ENCODE assay signal across 23 cellular contexts in genomic region chr20:53809242-53809641, GRCh38.
DNase-seq lines count a peak whose midpoint lies in the region; ATAC-seq, FAIRE-seq and TF ChIP-seq lines count a peak whose summit lies in the region.
"Had no signal": no experiment of that assay in that cellular context is flagged by ENCODE, and none has a peak within 500 bp of the region (broad histone marks: within the 10 kb centered on the region; RNA-seq: fewer than 3 reads in every experiment).

No MANE protein-coding gene starts in this region.

- H3K4me3 ChIP-seq in mammary epithelial cell (replicated peaks in 1 of 3; ENCODE audit: insufficient read depth in 1 of 3, low read depth in 2 of 3, low read length in 3 of 3) (no peak overlapping the region), breast epithelium (no peak overlapping the region), GM12878 (no peak overlapping the region)
- H3K4me3 ChIP-seq: adrenal gland, coronary artery, sigmoid colon, vagina had no signal

- ATAC-seq in GM12878 (no peak), HG03135 (IDR thresholded peaks at IDR 0.05; ENCODE audit: unreplicated experiment) (no peak), GM18520 (IDR thresholded peaks at IDR 0.05; ENCODE audit: unreplicated experiment) (no peak)
- ATAC-seq: stimulated activated effector memory CD8-positive, alpha-beta T cell treated with anti-CD3 and anti-CD28 coated beads, Interleukin-12 subunit alpha, Interleukin-12 subunit beta, amount 100 ng/mL, for 72 hours had no signal

- peaks cover 23% of the 10 kb centered on the region for H3K4me1 ChIP-seq in mammary epithelial cell (ENCODE audit: insufficient read depth, low read length)
- H3K4me1 ChIP-seq in breast epithelium: no peaks in the 10 kb centered on the region
- 0 out of 2 replicates have a peak, but pooled peaks cover 5% of the 10 kb centered on the region for H3K4me1 ChIP-seq in GM12878 (ENCODE audit: control insufficient read depth, insufficient read depth, low read length)
- H3K4me1 ChIP-seq: adrenal gland had no signal

- CTCF ChIA-PET in mammary epithelial cell (lab: Charles Lee; ENCODE audit: low non-redundant PET) (no interaction called here), GM12878 (lab: Yijun Ruan, JAX) (interaction anchor here (1.7 kb wide), 1 partner anchor 53 kb away, joined by 4 read pairs; no protein-coding TSS in a partner anchor)

- TF ChIP-seq CTCF in mammary epithelial cell (conservative IDR thresholded peaks at IDR 0.05 in 1 of 2, IDR thresholded peaks at IDR 0.05 in 1 of 2; ENCODE audit: extremely low read depth in 1 of 2, insufficient read depth in 1 of 2, low read depth in 1 of 2, low read length in 2 of 2) (no peak), breast epithelium (IDR thresholded peaks at IDR 0.05) (no peak), GM12878 (IDR thresholded peaks at IDR 0.05 in 2 of 3, conservative IDR thresholded peaks at IDR 0.05 in 1 of 3; ENCODE audit: control insufficient read depth in 2 of 3, extremely low read depth in 1 of 3, insufficient read depth in 1 of 3, low read depth in 3 of 3, low read length in 3 of 3) (no peak)

- H3K27ac ChIP-seq in mammary epithelial cell (ENCODE audit: insufficient read depth, low read depth, low read length) (no peak overlapping the region), breast epithelium (no peak overlapping the region), GM12878 (ENCODE audit: control insufficient read depth, insufficient read depth) (no peak overlapping the region)
- H3K27ac ChIP-seq: adrenal gland, coronary artery, sigmoid colon, vagina had no signal

- 90% methylated on average over 3 of the region's 3 CpGs for whole genome bisulfite sequencing in mammary epithelial cell (ENCODE audit: low coverage, missing lambda C conversion rate)
- 69% methylated on average over 3 of the region's 3 CpGs for WGBS in GM12878 (ENCODE audit: insufficient coverage, insufficient replicate concordance, low lambda C conversion rate, missing lambda C conversion rate)

- intact Hi-C loops in mammary epithelial cell (cut with micrococcal nuclease) (loop anchor here (5.0 to 10.0 kb wide), 2 partner anchors 58 to 74 kb away; no protein-coding TSS in a partner anchor), breast epithelium (cut with DNase I; ENCODE audit: low total_unique reads) (no loop called here), GM12878 (cut with micrococcal nuclease; ENCODE audit: unreplicated experiment) (no loop called here)

- dilution Hi-C loops in mammary epithelial cell (cut with HindIII; ENCODE audit: low sequenced_read_pairs): no loop called here

- no peaks in the 10 kb centered on the region for H4K20me1 ChIP-seq in mammary epithelial cell (ENCODE audit: insufficient read depth, low read length)
- no peaks in the 10 kb centered on the region for H4K20me1 ChIP-seq in GM12878 (ENCODE audit: control insufficient read depth, insufficient read depth)

- TF ChIP-seq RAD21 in GM12878 (IDR thresholded peaks at IDR 0.05; ENCODE audit: insufficient read depth, low read depth, low read length): no peak

- no peak overlapping the region for H3K9ac ChIP-seq in mammary epithelial cell (ENCODE audit: insufficient read depth, low read length)
- H3K9ac ChIP-seq in GM12878 (ENCODE audit: control insufficient read depth, insufficient read depth, low read length): no peak overlapping the region

- TF ChIP-seq POLR2A in breast epithelium (IDR thresholded peaks at IDR 0.05): no peak
- TF ChIP-seq POLR2A in GM12878 (IDR thresholded peaks at IDR 0.05; ENCODE audit: low read depth, low read length): no peak

- no peak for DNase-seq in mammary epithelial cell
- no peak for DNase-seq in breast epithelium (ENCODE audit: low spot score in 2 of 2)
- peak; percentile 77 for DNase-seq in NCI-H82 (lab: John Stamatoyannopoulos, UW)
- DNase-seq in GM12878 (ENCODE audit: low read depth, low spot score): no peak
- DNase-seq in ACHN: no peak
- DNase-seq in CD1c-positive myeloid dendritic cell (ENCODE audit: extremely low spot score): no peak
- DNase-seq: activated CD4-positive, alpha-beta T cell treated with anti-CD3 and anti-CD28 coated beads for 4 hours; activated gamma-delta T cell; adrenal gland; CD4-positive, CD25-positive, alpha-beta regulatory T cell; DMS153; GDM1; KBM-7; NCI-H2081 treated with DMSO at 0.1 percent for 48 hours; NCI-H774; sigmoid colon had no signal

- H3K4me2 ChIP-seq in mammary epithelial cell (ENCODE audit: insufficient read depth, low read depth, low read length): no peak overlapping the region
- no peak overlapping the region for H3K4me2 ChIP-seq in GM12878 (ENCODE audit: control insufficient read depth, insufficient read depth)

- SMC1A ChIA-PET in GM12878 (lab: Charles Lee; ENCODE audit: uncharacterized antibody, unreplicated experiment): interaction anchor here (0.6 to 1.6 kb wide), 4 partner anchors 15 to 208 kb away, joined by 3 to 6 read pairs (median 4); no protein-coding TSS in a partner anchor

- POLR2A ChIA-PET in GM12878 (lab: Charles Lee): interaction anchor here (0.6 kb wide), 1 partner anchor 125 kb away, joined by 5 read pairs; no protein-coding TSS in a partner anchor

- RAD21 ChIA-PET in GM12878 (lab: Charles Lee; ENCODE audit: unreplicated experiment): interaction anchor here (1.1 kb wide), 1 partner anchor 15 kb away, joined by 3 read pairs; no protein-coding TSS in a partner anchor

- in situ Hi-C loops in mammary epithelial cell (cut with MboI; ENCODE audit: low sequenced_read_pairs in 2 of 2): no loop called here
- in situ Hi-C loops in GM12878 (cut with MboI): no loop called here
- in situ Hi-C loops in ACHN (cut with HindIII; ENCODE audit: low pct_ligation_motif_present, low pct_unique_long_range_greater_than_20kb, low sequenced_read_pairs): no loop called here

- H3K79me2 ChIP-seq in mammary epithelial cell (ENCODE audit: insufficient read depth, low read length) (no peaks in the 10 kb centered on the region), GM12878 (ENCODE audit: control insufficient read depth, insufficient read depth, low read length) (no peaks in the 10 kb centered on the region)

- FAIRE-seq in GM12878 (lab: Jason Lieb, UNC): no peak
- FAIRE-seq: bronchial epithelial cell, endometrium had no signal

- H3K36me3 ChIP-seq in mammary epithelial cell (ENCODE audit: insufficient read depth, low read length) (no peaks in the 10 kb centered on the region), breast epithelium (no peaks in the 10 kb centered on the region), GM12878 (ENCODE audit: control insufficient read depth in 2 of 2, insufficient read depth in 2 of 2, low read length in 1 of 2) (no peaks in the 10 kb centered on the region)
- H3K36me3 ChIP-seq: adrenal gland, sigmoid colon, vagina had no signal

- no peak for TF ChIP-seq EP300 in GM12878 (IDR thresholded peaks at IDR 0.05; ENCODE audit: borderline replicate concordance in 1 of 2, control insufficient read depth in 1 of 2, low read depth in 2 of 2, low read length in 2 of 2)

- BruUV-seq in mammary epithelial cell (replicated peaks; lab: Mats Ljungman, UMichigan) (no TSS peak), GM12878 (replicated peaks; lab: Mats Ljungman, UMichigan) (no TSS peak)

- H3K9me3 ChIP-seq in mammary epithelial cell (replicated peaks; ENCODE audit: insufficient read depth, low read length) (no peaks in the 10 kb centered on the region), breast epithelium (no peaks in the 10 kb centered on the region), GM12878 (replicated peaks; ENCODE audit: control insufficient read depth, insufficient read depth, low read length) (no peaks in the 10 kb centered on the region)
- H3K9me3 ChIP-seq: adrenal gland, sigmoid colon, vagina had no signal

- no peaks in the 10 kb centered on the region for H3K27me3 ChIP-seq in mammary epithelial cell (ENCODE audit: insufficient read depth, low read length)
- no peaks in the 10 kb centered on the region for H3K27me3 ChIP-seq in breast epithelium
- no peaks in the 10 kb centered on the region for H3K27me3 ChIP-seq in GM12878 (replicated peaks in 1 of 2; ENCODE audit: control insufficient read depth in 2 of 2, insufficient read depth in 2 of 2, low read length in 1 of 2)
- H3K27me3 ChIP-seq: adrenal gland, sigmoid colon, vagina had no signal

- H2AFZ ChIP-seq in mammary epithelial cell (ENCODE audit: low read depth, low read length) (peak overlapping the region; percentile 58), GM12878 (ENCODE audit: control insufficient read depth, low read depth, low read length) (no peak overlapping the region)

TF ChIP-seq in GM12878, 131 proteins besides CTCF, POLR2A, EP300 and RAD21:
- no peak for TF ChIP-seq CBX3 (IDR thresholded peaks at IDR 0.05; ENCODE audit: borderline replicate concordance, low read depth)
- 0 out of 2 replicates have a peak, but pooled peaks have one; percentile 13 for TF ChIP-seq FOXK2 (IDR thresholded peaks at IDR 0.05)
- peak; percentile 75; the same call in 1 of the 2 replicates for TF ChIP-seq NFXL1 (IDR thresholded peaks at IDR 0.05; ENCODE audit: borderline replicate concordance)
- no peak for TF ChIP-seq PBX3 (IDR thresholded peaks at IDR 0.05; ENCODE audit: insufficient replicate concordance, low read depth, low read length)
TF ChIP-seq in GM12878: peak in this region for 2.
